Comparison of ENCODE assay signal across 7 cellular contexts in genomic region chrX:92540461-92540860, GRCh38.
DNase-seq lines count a peak whose midpoint lies in the region; FAIRE-seq and TF ChIP-seq lines count a peak whose summit lies in the region.
"Not testable (repeated sequence)": the region's sequence is repeated elsewhere in the genome, so short reads cannot be mapped to it uniquely, and the experiment has no call there.

No MANE protein-coding gene starts in this region.

- H3K9me3 Mint-ChIP-seq in neural crest cell, result not testable (repeated sequence)

- not testable (repeated sequence) for H3K27me3 Mint-ChIP-seq in neural crest cell (ENCODE audit: low read depth)

- not testable (repeated sequence) for H3K36me3 ChIP-seq in bronchial epithelial cell (ENCODE audit: control insufficient read depth, insufficient read depth, low read length)

- peak overlapping the region; percentile 35 for H3K27ac Mint-ChIP-seq in neural crest cell (ENCODE audit: unreplicated experiment)

- TF ChIP-seq CTCF in bronchial epithelial cell (IDR thresholded peaks at IDR 0.05; ENCODE audit: insufficient read depth, low read length, severe bottlenecking); neural crest cell (conservative IDR thresholded peaks at IDR 0.05): not testable (repeated sequence)

- H3K27me3 ChIP-seq in bronchial epithelial cell (ENCODE audit: control insufficient read depth, insufficient read depth, low read length), result not testable (repeated sequence)

- H3K4me3 Mint-ChIP-seq in neural crest cell, result not testable (repeated sequence)

- peak; percentile 78 for DNase-seq in SK-MEL-5 (ENCODE audit: low read depth, low spot score)
- not testable (repeated sequence) for DNase-seq in bronchial epithelial cell (ENCODE audit: low read depth); neural crest cell (ENCODE audit: low read depth, low spot score)
- DNase-seq in epidermal melanocyte (ENCODE audit: insufficient read length, low spot score), result peak; percentile 12
- peak; percentile 76 for DNase-seq in foreskin melanocyte
- peak; percentile 1 for DNase-seq in medulla oblongata (ENCODE audit: extremely low spot score)
- peak; percentile 1 for DNase-seq in pons (ENCODE audit: low spot score)

- in situ Hi-C loops in SK-MEL-5 (cut with HindIII; ENCODE audit: low pct_unique_long_range_greater_than_20kb, low sequenced_read_pairs), result not testable (repeated sequence)

- H3K36me3 Mint-ChIP-seq in neural crest cell (ENCODE audit: low read depth), result not testable (repeated sequence)

- H3K4me3 ChIP-seq in bronchial epithelial cell (ENCODE audit: low read depth, low read length), result not testable (repeated sequence)

- FAIRE-seq in bronchial epithelial cell (lab: Jason Lieb, UNC), result peak; percentile 90

- not testable (repeated sequence) for H3K4me1 Mint-ChIP-seq in neural crest cell
